In the genomic region with DNA sequence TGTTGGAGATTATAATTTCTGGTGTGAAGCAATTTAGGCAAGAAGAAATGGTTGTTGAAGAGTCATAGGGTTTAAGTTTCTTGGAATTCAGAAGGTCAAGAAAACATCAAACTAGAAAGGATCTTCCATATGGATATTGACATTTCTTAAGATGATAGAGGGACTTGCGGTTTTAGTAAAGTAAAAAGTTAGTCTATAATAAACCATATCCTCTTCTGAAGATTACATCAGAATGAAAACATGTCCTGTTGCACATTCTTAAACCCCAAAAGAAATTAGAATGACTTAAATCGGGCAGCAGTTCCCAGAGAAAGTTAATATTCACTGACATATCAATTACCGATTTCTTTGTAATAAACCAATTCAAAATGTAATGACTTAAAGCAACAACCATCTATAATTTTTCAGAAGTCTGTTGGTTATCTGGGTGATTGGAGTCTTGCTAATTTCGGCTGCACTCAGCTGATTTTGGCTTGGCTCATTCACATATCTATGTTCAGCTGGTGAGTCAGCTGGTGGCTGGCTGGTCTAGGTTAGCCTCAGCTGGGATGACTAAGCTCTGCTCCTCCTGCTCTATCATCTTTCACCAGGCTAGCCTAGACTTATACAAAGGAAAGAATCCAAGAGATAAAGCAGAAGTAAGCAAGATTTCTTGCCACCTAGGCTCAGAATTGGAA, we compare ENCODE assay signal across 8 cellular contexts. TPM values are rescaled to one million over a fixed set of nuclear protein-coding genes. Genes with fewer than 3 reads are reported as not detected.
DNase-seq lines count a peak whose midpoint lies in the region; ATAC-seq and TF ChIP-seq lines count a peak whose summit lies in the region.

No MANE protein-coding gene starts in this region.

- WGBS in adrenal gland, 4 donors = 66 to 70% (median 68%) methylated on average over 4 of the region's 4 CpGs

- no peak for TF ChIP-seq CTCF in HFF-Myc (IDR thresholded peaks at IDR 0.05; ENCODE audit: low read depth, low read length, missing control alignments)
- TF ChIP-seq CTCF in adrenal gland (IDR thresholded peaks at IDR 0.05) = no peak

- no peaks in the 10 kb centered on the region for H3K36me3 ChIP-seq in adrenal gland (replicated peaks in 1 of 2)

- no peak overlapping the region for H3K27ac ChIP-seq in adrenal gland

- intact Hi-C loops in adrenal gland (cut with DNase I) = no loop called here

- H3K4me3 ChIP-seq in HFF-Myc (replicated peaks; ENCODE audit: low read depth, low read length) (no peak overlapping the region), adrenal gland (no peak overlapping the region)

- DNase-seq in AG20443 (ENCODE audit: low spot score) (peak; percentile 84), HFF-Myc (ENCODE audit: extremely low read depth, low read depth) (peak; percentile 35), adrenal gland (peak; percentile 19 to 65 (median 42)), kidney glomerular epithelial cell (lab: John Stamatoyannopoulos, UW) (peak; percentile 77), DMS114 treated with DMSO at 0.1 percent for 48 hours (lab: John Stamatoyannopoulos, UW; ENCODE audit: unreplicated experiment) (no peak)

- no peaks in the 10 kb centered on the region for H3K9me3 ChIP-seq in adrenal gland (replicated peaks in 1 of 3)

- H3K27me3 ChIP-seq in adrenal gland = no peaks in the 10 kb centered on the region

- H3K4me1 ChIP-seq in adrenal gland (replicated peaks in 1 of 2) = no peaks in the 10 kb centered on the region

- no peak for ATAC-seq in HG02763 (IDR thresholded peaks at IDR 0.05; ENCODE audit: unreplicated experiment)
- no peak for ATAC-seq in GM21447 (IDR thresholded peaks at IDR 0.05; ENCODE audit: unreplicated experiment)
- ATAC-seq in HG03097 (IDR thresholded peaks at IDR 0.05; ENCODE audit: low FRiP score, unreplicated experiment) = no peak

- TF ChIP-seq POLR2A in adrenal gland (IDR thresholded peaks at IDR 0.05) = no peak

RNA-seq across cellular contexts. Expression of a gene that starts 24.4 kb away (rescaled TPM):
- 100 to 1,000 TPM in 1 of 8 donors, 10 to 100 TPM in 7; 26.6 to 101 (median 59.4) TPM for total RNA-seq in adrenal gland
- polyA plus RNA-seq in adrenal gland = 100 to 1,000 TPM in 1 of 3 donors, 10 to 100 TPM in 2; 25.2 to 137 (median 27.3) TPM
